ENCODE assay signal across 8 cellular contexts in the genomic region with DNA sequence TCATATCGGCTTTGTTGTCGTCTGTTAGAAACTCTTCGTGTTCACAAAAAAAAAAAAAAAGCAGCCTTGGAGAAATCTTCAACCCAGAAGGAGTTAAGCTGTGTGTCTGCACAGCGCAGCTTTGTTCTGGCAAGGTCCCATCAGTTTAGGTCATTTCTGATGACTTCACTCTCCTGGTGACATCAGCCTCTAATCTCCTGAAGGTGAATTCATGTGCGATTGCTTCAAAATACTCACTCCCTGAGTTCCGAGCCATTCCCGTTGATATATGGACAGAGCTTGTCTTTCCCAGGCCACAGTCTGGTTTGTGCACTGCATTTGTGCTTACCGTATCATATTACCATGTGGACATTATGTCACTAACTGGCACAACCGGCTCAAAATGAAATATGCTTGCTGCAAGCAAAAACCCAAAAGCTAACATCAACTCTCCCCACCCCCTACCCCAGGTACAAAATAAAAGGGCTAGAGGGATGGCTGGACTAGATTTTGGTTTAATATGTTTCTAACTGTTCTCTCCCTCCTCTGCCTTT.
A peak's percentile ranks its signal among the peaks of the same experiment; 100 is the strongest.
DNase-seq lines count a peak whose midpoint lies in the region; ATAC-seq and TF ChIP-seq lines count a peak whose summit lies in the region.

No MANE protein-coding gene starts in this region.

- peak overlapping the region; percentile 61 for H3K27ac ChIP-seq in muscle layer of duodenum (ENCODE audit: low read length)

- TF ChIP-seq CTCF in choroid plexus epithelial cell (conservative IDR thresholded peaks at IDR 0.05; ENCODE audit: low read depth, low read length) = no peak

- H3K4me1 Mint-ChIP-seq in activated naive CD8-positive, alpha-beta T cell treated with anti-CD3 and anti-CD28 coated beads for 36 hours = peaks cover 30% of the 10 kb centered on the region

- no peaks in the 10 kb centered on the region for H3K27me3 ChIP-seq in muscle layer of duodenum (ENCODE audit: low read depth, low read length)

- H3K36me3 ChIP-seq in muscle layer of duodenum (ENCODE audit: control insufficient read depth in 1 of 2, insufficient read depth in 2 of 2, low read length in 2 of 2) = no peaks in the 10 kb centered on the region

- ATAC-seq in GM21447 (IDR thresholded peaks at IDR 0.05; ENCODE audit: unreplicated experiment) = no peak

- H3K4me1 ChIP-seq in muscle layer of duodenum (ENCODE audit: control insufficient read depth in 1 of 2, insufficient read depth in 2 of 2, low read length in 2 of 2) = peaks cover 12 to 13% of the 10 kb centered on the region in 2 donors

- H3K36me3 Mint-ChIP-seq in activated naive CD8-positive, alpha-beta T cell treated with anti-CD3 and anti-CD28 coated beads for 36 hours = no peaks in the 10 kb centered on the region

- H3K4me3 ChIP-seq in choroid plexus epithelial cell (ENCODE audit: low read depth, low read length) = no peak overlapping the region
- no peak overlapping the region for H3K4me3 ChIP-seq in muscle layer of duodenum (ENCODE audit: low read depth in 1 of 2, low read length in 2 of 2)

- H3K9me3 ChIP-seq in muscle layer of duodenum (ENCODE audit: control insufficient read depth in 1 of 2, low read length in 2 of 2) = no peaks in the 10 kb centered on the region

- no peaks in the 10 kb centered on the region for H3K9me3 Mint-ChIP-seq in activated naive CD8-positive, alpha-beta T cell treated with anti-CD3 and anti-CD28 coated beads for 36 hours

- H3K27me3 Mint-ChIP-seq in activated naive CD8-positive, alpha-beta T cell treated with anti-CD3 and anti-CD28 coated beads for 36 hours = no peaks in the 10 kb centered on the region

- DNase-seq in Ammon's horn (ENCODE audit: low spot score) = peak; percentile 32
- DNase-seq in NCI-H2107 (lab: John Stamatoyannopoulos, UW) = peak; percentile 40
- DNase-seq in choroid plexus epithelial cell (ENCODE audit: low read depth) = peak; percentile 69
- no peak for DNase-seq in activated T-cell treated with anti-CD3 and anti-CD28 coated beads, Interleukin-2, amount 50 U/mL, for 48 hours
- no peak for DNase-seq in activated naive CD8-positive, alpha-beta T cell treated with anti-CD3 and anti-CD28 coated beads for 36 hours
- no peak for DNase-seq in NCI-H187 treated with DMSO at 0.1 percent for 48 hours (lab: John Stamatoyannopoulos, UW)

- no peak overlapping the region for H3K4me3 Mint-ChIP-seq in activated naive CD8-positive, alpha-beta T cell treated with anti-CD3 and anti-CD28 coated beads for 36 hours

- H3K27ac Mint-ChIP-seq in activated naive CD8-positive, alpha-beta T cell treated with anti-CD3 and anti-CD28 coated beads for 36 hours = no peak overlapping the region

Comparison
In these comparisons a context has a peak if more than half of its experiments do, and no peak if none do; other contexts are left out.
1. DNase-seq: peak in Ammon's horn (single experiment), NCI-H2107 (single experiment) and choroid plexus epithelial cell (single experiment); none in activated T-cell treated with anti-CD3 and anti-CD28 coated beads, Interleukin-2, amount 50 U/mL, for 48 hours (0 of 2), activated naive CD8-positive, alpha-beta T cell treated with anti-CD3 and anti-CD28 coated beads for 36 hours (single experiment) and NCI-H187 treated with DMSO at 0.1 percent for 48 hours (single experiment).